ENCODE assay signal across 26 cellular contexts in the genomic region with DNA sequence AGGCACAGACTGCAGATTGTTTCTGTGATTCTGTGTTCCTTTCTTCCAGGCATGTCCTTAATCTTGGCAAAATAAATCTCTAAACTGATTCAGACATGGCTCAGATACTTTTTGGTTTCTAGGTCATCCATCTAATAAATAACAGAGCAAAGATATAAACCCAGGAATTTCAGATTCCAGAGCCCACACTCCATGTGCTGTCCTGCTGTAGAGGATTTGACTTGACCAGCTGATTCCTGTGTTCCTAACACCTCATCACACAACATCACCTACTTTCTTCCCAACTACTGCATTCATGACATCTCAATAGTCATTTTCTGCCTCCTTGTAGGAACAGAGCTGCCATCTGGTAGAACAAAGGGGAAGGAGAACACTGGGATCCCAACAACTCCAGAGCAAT.
DNase-seq lines count a peak whose midpoint lies in the region; ATAC-seq and TF ChIP-seq lines count a peak whose summit lies in the region.
"Had no signal": no experiment of that assay in that cellular context is flagged by ENCODE, and none has a peak within 500 bp of the region (broad histone marks: within the 10 kb centered on the region; RNA-seq: fewer than 3 reads in every experiment).

No MANE protein-coding gene starts in this region.

- peak overlapping the region; percentile 68 for H3K18ac ChIP-seq in IMR-90 (ENCODE audit: low read depth, low read length)

- peak overlapping the region; percentile 36; the same call in 1 of the 2 replicates for H3K23ac ChIP-seq in IMR-90 (ENCODE audit: low read depth, low read length)

- peak overlapping the region; percentile 31; the same call in 1 of the 3 replicates for H2BK15ac ChIP-seq in IMR-90 (ENCODE audit: low read depth, low read length)

- no peak overlapping the region for H2AK9ac ChIP-seq in IMR-90 (replicated peaks; ENCODE audit: low read depth, low read length, poor library complexity)

- no peak for TF ChIP-seq RAD21 in IMR-90 (IDR thresholded peaks at IDR 0.05; ENCODE audit: low read length)

- H3K27me3 Mint-ChIP-seq in nephron progenitor cell (ENCODE audit: low read depth, poor library complexity), result no peaks in the 10 kb centered on the region

- peak overlapping the region; percentile 53 for H3K14ac ChIP-seq in IMR-90 (replicated peaks; ENCODE audit: low read depth, low read length)

- peak; percentile 80 for DNase-seq in IMR-90
- peak; percentile 26 for DNase-seq in fibroblast of mammary gland (ENCODE audit: low read depth)
- no peak for DNase-seq in nephron progenitor cell
- DNase-seq in NCI-H774 (lab: John Stamatoyannopoulos, UW), result no peak
- DNase-seq in hepatic stellate cell (ENCODE audit: low spot score), result no peak
- no peak for DNase-seq in right atrium auricular region (ENCODE audit: low spot score)
- DNase-seq: C1 segment of cervical spinal cord; Calu3; CD8-positive, alpha-beta T cell; DMS153; GDM1; GM23248; HCEC 1CT; KBM-7; MM.1S; NCI-H1092; NCI-H1436; NCI-H187 treated with DMSO at 0.1 percent for 48 hours; NCI-H226; NCI-H524; NCI-H82; Peyer's patch had no signal

- CTCF ChIA-PET in IMR-90 (lab: Yijun Ruan, JAX), result no interaction called here

- H2AK5ac ChIP-seq in IMR-90 (ENCODE audit: low read depth, low read length), result peak overlapping the region; percentile 76; the same call in 1 of the 2 replicates

- peaks cover 28% of the 10 kb centered on the region for H3K4me1 Mint-ChIP-seq in nephron progenitor cell

- H3K9me1 ChIP-seq in IMR-90 (ENCODE audit: insufficient read depth, low read length), result peaks cover 4% of the 10 kb centered on the region; the same call in 1 of the 2 replicates

- POLR2A ChIA-PET in IMR-90 (lab: Charles Lee; ENCODE audit: unreplicated experiment), result no interaction called here

- H4K5ac ChIP-seq in IMR-90 (ENCODE audit: low read depth, low read length), result peak overlapping the region; percentile 32

- no peaks in the 10 kb centered on the region for H3K36me3 Mint-ChIP-seq in nephron progenitor cell (ENCODE audit: low read depth)
- H3K36me3 Mint-ChIP-seq: CD8-positive, alpha-beta T cell had no signal

- no peak for TF ChIP-seq CTCF in IMR-90 (conservative IDR thresholded peaks at IDR 0.05; ENCODE audit: low read depth, low read length)
- no peak for TF ChIP-seq CTCF in fibroblast of mammary gland (conservative IDR thresholded peaks at IDR 0.05; ENCODE audit: control insufficient read depth, insufficient read depth, low read depth, low read length)
- no peak for TF ChIP-seq CTCF in nephron progenitor cell (IDR thresholded peaks at IDR 0.05)
- no peak for TF ChIP-seq CTCF in right atrium auricular region (IDR thresholded peaks at IDR 0.05)

- no peaks in the 10 kb centered on the region; the same call in 1 of the 2 replicates for H3K36me3 ChIP-seq in IMR-90 (ENCODE audit: control insufficient read depth, insufficient read depth, low read length)
- H3K36me3 ChIP-seq in right atrium auricular region, result no peaks in the 10 kb centered on the region
- H3K36me3 ChIP-seq: Peyer's patch had no signal

- peak overlapping the region; percentile 70; the same call in 1 of the 2 replicates for H2BK20ac ChIP-seq in IMR-90 (ENCODE audit: low read depth, low read length)

- peak overlapping the region; percentile 75 for H2BK120ac ChIP-seq in IMR-90 (ENCODE audit: low read depth, low read length)

- H3K4me3 Mint-ChIP-seq in nephron progenitor cell, result no peak overlapping the region
- H3K4me3 Mint-ChIP-seq: CD8-positive, alpha-beta T cell had no signal

- no peaks in the 10 kb centered on the region for H3K9me3 ChIP-seq in IMR-90 (ENCODE audit: control insufficient read depth, insufficient read depth, low read length)
- H3K9me3 ChIP-seq in right atrium auricular region, result no peaks in the 10 kb centered on the region
- H3K9me3 ChIP-seq: Peyer's patch had no signal

- dilution Hi-C loops in IMR-90 (cut with HindIII; ENCODE audit: low sequenced_read_pairs, unreplicated experiment), result no loop called here

- H3K27me3 ChIP-seq in IMR-90 (ENCODE audit: control insufficient read depth, insufficient read depth, low read length) (no peaks in the 10 kb centered on the region), right atrium auricular region (no peaks in the 10 kb centered on the region)
- H3K27me3 ChIP-seq: Peyer's patch had no signal

- H3K4me1 ChIP-seq in IMR-90 (ENCODE audit: control insufficient read depth, insufficient read depth, low read length) (peaks cover 8% of the 10 kb centered on the region), right atrium auricular region (no peaks in the 10 kb centered on the region)
- H3K4me1 ChIP-seq: Peyer's patch had no signal

- H3K4me3 ChIP-seq in IMR-90 (ENCODE audit: insufficient read depth, low read depth, low read length), result no peak overlapping the region
- no peak overlapping the region for H3K4me3 ChIP-seq in fibroblast of mammary gland (ENCODE audit: control insufficient read depth, low read depth, low read length)
- no peak overlapping the region for H3K4me3 ChIP-seq in right atrium auricular region
- H3K4me3 ChIP-seq: GM23248, Peyer's patch had no signal

- H4K20me1 ChIP-seq in IMR-90 (ENCODE audit: insufficient read depth, low read length), result 0 out of 2 replicates have a peak, but pooled peaks cover 4% of the 10 kb centered on the region

- in situ Hi-C loops in IMR-90 (cut with MboI; ENCODE audit: low sequenced_read_pairs), result no loop called here

- BruUV-seq in IMR-90 (replicated peaks; lab: Mats Ljungman, UMichigan), result no TSS peak

- no peak for TF ChIP-seq POLR2A in IMR-90 (IDR thresholded peaks at IDR 0.05; ENCODE audit: low read depth, low read length)

- peak overlapping the region; percentile 66 for H3K4ac ChIP-seq in IMR-90 (ENCODE audit: low read depth, low read length)

- peak overlapping the region; percentile 7 for H2AFZ ChIP-seq in IMR-90 (replicated peaks; ENCODE audit: low read length, poor library complexity)
- H2AFZ ChIP-seq: GM23248 had no signal

- H3K56ac ChIP-seq in IMR-90 (ENCODE audit: extremely low read depth, insufficient read depth, low read length), result peak overlapping the region; percentile 12; the same call in 1 of the 2 replicates

- peak overlapping the region; percentile 42 for H4K91ac ChIP-seq in IMR-90 (ENCODE audit: insufficient read depth, low read depth, low read length)

- peak overlapping the region; percentile 69 for H2BK5ac ChIP-seq in IMR-90 (ENCODE audit: low read depth, low read length, poor library complexity, severe bottlenecking)

- peak overlapping the region; percentile 12 to 60; a peak in 2 of 4 replicates for H4K8ac ChIP-seq in IMR-90 (ENCODE audit: low read depth in 2 of 2, low read length in 2 of 2)

- peak overlapping the region; percentile 50 for H3K27ac Mint-ChIP-seq in nephron progenitor cell
- H3K27ac Mint-ChIP-seq: CD8-positive, alpha-beta T cell had no signal

- peak overlapping the region; percentile 80; the same call in 1 of the 2 replicates for H3K27ac ChIP-seq in IMR-90 (ENCODE audit: insufficient read depth, low read length)
- H3K27ac ChIP-seq in right atrium auricular region, result no peak overlapping the region
- H3K27ac ChIP-seq: GM23248, HL-60, Peyer's patch had no signal

- no peaks in the 10 kb centered on the region for H3K9me3 Mint-ChIP-seq in nephron progenitor cell
- H3K9me3 Mint-ChIP-seq: CD8-positive, alpha-beta T cell had no signal

- peak; percentile 62 for ATAC-seq in IMR-90 (ENCODE audit: low read depth)
- ATAC-seq in HG02870 (IDR thresholded peaks at IDR 0.05; ENCODE audit: unreplicated experiment), result no peak
- ATAC-seq: CD8-positive, alpha-beta T cell; HepG2; SK-N-SH treated with all-trans-retinoic acid at 6 μM for 48 hours had no signal

- peak overlapping the region; percentile 24; the same call in 1 of the 2 replicates for H3K4me2 ChIP-seq in IMR-90 (ENCODE audit: low read depth, low read length)

- H3K9ac ChIP-seq in IMR-90 (ENCODE audit: low read depth, low read length), result no peak overlapping the region
- H3K9ac ChIP-seq: GM23248 had no signal

- intact Hi-C loops in IMR-90 (cut with micrococcal nuclease), result no loop called here

- peaks cover 0 to 9% of the 10 kb centered on the region in 2 experiments; a peak in 1 of 4 replicates for H3K79me1 ChIP-seq in IMR-90 (ENCODE audit: low read depth in 1 of 2, low read length in 2 of 2)

TF ChIP-seq in IMR-90, 13 proteins besides CTCF, POLR2A, EP300 and RAD21:
- TF ChIP-seq, protein P1, sequence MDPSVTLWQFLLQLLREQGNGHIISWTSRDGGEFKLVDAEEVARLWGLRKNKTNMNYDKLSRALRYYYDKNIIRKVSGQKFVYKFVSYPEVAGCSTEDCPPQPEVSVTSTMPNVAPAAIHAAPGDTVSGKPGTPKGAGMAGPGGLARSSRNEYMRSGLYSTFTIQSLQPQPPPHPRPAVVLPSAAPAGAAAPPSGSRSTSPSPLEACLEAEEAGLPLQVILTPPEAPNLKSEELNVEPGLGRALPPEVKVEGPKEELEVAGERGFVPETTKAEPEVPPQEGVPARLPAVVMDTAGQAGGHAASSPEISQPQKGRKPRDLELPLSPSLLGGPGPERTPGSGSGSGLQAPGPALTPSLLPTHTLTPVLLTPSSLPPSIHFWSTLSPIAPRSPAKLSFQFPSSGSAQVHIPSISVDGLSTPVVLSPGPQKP (IDR thresholded peaks at IDR 0.05; ENCODE audit: borderline replicate concordance, low read depth, low read length), result no peak
- TF ChIP-seq MAZ (IDR thresholded peaks at IDR 0.05; ENCODE audit: borderline replicate concordance, low read depth, low read length) (no peak), MAFK (IDR thresholded peaks at IDR 0.05; ENCODE audit: low read depth, low read length) (no peak), SMC3 (IDR thresholded peaks at IDR 0.05; ENCODE audit: low read depth, low read length) (no peak)

Comparison
In these comparisons a context has a peak if more than half of its experiments do, and no peak if none do; other contexts are left out.
1. DNase-seq: peak in IMR-90 (single experiment) and fibroblast of mammary gland (single experiment); none in nephron progenitor cell (single experiment), NCI-H774 (single experiment), hepatic stellate cell (single experiment) and right atrium auricular region (single experiment).